In genomic region chr11:11578542-11578941, GRCh38 we compare ENCODE assay signal across 1 cellular context.
TF ChIP-seq lines count a peak whose summit lies in the region.

No MANE protein-coding gene starts in this region.

TF ChIP-seq in HepG2, 621 proteins besides CTCF, POLR2A, EP300 and RAD21:
- TF ChIP-seq FOSL1 (CRISPR knock-in tag; IDR thresholded peaks at IDR 0.05; ENCODE audit: borderline replicate concordance) (no peak), ZFP36 (IDR thresholded peaks at IDR 0.05; ENCODE audit: borderline replicate concordance, low read depth, low read length, partially characterized antibody) (no peak), ATF7 (IDR thresholded peaks at IDR 0.05) (no peak), ATF7 (CRISPR knock-in tag; IDR thresholded peaks at IDR 0.05) (no peak), ZNF432 (CRISPR knock-in tag; IDR thresholded peaks at IDR 0.05; ENCODE audit: borderline replicate concordance) (no peak), HNRNPLL (IDR thresholded peaks at IDR 0.05; ENCODE audit: low read depth, low read length, poor library complexity, severe bottlenecking) (no peak), RFX5 (IDR thresholded peaks at IDR 0.05; ENCODE audit: low read depth, low read length) (no peak), REL (CRISPR knock-in tag; conservative IDR thresholded peaks at IDR 0.05) (no peak), ZNF430 (CRISPR knock-in tag; IDR thresholded peaks at IDR 0.05) (no peak), MXI1 (IDR thresholded peaks at IDR 0.05; ENCODE audit: borderline replicate concordance, low read depth, low read length) (no peak), ZNF317 (CRISPR knock-in tag; IDR thresholded peaks at IDR 0.05) (no peak), JUN (CRISPR knock-in tag; IDR thresholded peaks at IDR 0.05) (no peak), ELF1 (CRISPR knock-in tag; IDR thresholded peaks at IDR 0.05) (no peak), POLR2AphosphoS2 (IDR thresholded peaks at IDR 0.05; ENCODE audit: low read depth, low read length) (no peak), CEBPB (IDR thresholded peaks at IDR 0.05; ENCODE audit: borderline replicate concordance, low read depth, low read length) (no peak), ARID3A (IDR thresholded peaks at IDR 0.05; ENCODE audit: low read depth, low read length) (no peak), ZNF496 (CRISPR knock-in tag; IDR thresholded peaks at IDR 0.05; ENCODE audit: insufficient replicate concordance) (no peak), POLR2AphosphoS5 (IDR thresholded peaks at IDR 0.05; ENCODE audit: low read depth, low read length) (no peak)
- TF ChIP-seq, protein P1, sequence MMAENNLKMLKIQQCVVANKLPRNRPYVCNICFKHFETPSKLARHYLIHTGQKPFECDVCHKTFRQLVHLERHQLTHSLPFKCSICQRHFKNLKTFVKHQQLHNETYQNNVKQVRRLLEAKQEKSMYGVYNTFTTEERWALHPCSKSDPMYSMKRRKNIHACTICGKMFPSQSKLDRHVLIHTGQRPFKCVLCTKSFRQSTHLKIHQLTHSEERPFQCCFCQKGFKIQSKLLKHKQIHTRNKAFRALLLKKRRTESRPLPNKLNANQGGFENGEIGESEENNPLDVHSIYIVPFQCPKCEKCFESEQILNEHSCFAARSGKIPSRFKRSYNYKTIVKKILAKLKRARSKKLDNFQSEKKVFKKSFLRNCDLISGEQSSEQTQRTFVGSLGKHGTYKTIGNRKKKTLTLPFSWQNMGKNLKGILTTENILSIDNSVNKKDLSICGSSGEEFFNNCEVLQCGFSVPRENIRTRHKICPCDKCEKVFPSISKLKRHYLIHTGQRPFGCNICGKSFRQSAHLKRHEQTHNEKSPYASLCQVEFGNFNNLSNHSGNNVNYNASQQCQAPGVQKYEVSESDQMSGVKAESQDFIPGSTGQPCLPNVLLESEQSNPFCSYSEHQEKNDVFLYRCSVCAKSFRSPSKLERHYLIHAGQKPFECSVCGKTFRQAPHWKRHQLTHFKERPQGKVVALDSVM (CRISPR knock-in tag; IDR thresholded peaks at IDR 0.05) = no peak
- TF ChIP-seq, protein P2, sequence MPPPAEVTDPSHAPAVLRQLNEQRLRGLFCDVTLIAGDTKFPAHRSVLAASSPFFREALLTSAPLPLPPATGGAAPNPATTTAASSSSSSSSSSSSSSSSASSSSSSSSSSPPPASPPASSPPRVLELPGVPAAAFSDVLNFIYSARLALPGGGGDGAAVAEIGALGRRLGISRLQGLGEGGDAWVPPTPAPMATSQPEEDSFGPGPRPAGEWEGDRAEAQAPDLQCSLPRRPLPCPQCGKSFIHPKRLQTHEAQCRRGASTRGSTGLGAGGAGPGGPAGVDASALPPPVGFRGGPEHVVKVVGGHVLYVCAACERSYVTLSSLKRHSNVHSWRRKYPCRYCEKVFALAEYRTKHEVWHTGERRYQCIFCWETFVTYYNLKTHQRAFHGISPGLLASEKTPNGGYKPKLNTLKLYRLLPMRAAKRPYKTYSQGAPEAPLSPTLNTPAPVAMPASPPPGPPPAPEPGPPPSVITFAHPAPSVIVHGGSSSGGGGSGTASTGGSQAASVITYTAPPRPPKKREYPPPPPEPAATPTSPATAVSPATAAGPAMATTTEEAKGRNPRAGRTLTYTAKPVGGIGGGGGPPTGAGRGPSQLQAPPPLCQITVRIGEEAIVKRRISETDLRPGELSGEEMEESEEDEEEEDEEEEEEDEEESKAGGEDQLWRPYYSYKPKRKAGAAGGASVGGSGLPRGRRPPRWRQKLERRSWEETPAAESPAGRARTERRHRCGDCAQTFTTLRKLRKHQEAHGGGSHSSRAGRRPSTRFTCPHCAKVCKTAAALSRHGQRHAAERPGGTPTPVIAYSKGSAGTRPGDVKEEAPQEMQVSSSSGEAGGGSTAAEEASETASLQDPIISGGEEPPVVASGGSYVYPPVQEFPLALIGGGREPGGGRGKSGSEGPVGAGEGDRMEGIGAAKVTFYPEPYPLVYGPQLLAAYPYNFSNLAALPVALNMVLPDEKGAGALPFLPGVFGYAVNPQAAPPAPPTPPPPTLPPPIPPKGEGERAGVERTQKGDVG (CRISPR knock-in tag; IDR thresholded peaks at IDR 0.05; ENCODE audit: borderline replicate concordance) = no peak
